Comparison of ENCODE assay signal across 9 cellular contexts in the genomic region with DNA sequence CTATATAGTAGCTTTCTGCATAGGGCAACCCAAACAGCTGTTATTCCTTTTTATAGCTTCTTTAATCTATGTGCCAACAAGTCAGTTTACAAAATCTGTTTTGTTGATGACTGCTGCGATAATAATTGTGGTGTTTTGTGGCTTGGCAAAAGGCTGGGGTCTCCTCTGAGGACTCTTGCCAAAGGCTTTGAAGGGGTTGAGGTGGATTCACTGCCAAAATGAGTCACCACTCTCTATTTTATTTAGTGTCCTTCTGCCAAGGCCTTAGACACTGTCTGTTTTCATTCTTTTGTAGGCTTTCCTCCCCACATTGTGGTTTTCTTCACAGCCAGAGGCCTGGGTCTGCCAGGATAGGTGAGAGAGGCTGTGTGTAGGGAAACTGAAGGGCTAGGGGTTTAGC.
A peak's percentile ranks its signal among the peaks of the same experiment; 100 is the strongest.
DNase-seq lines count a peak whose midpoint lies in the region; ATAC-seq and TF ChIP-seq lines count a peak whose summit lies in the region.
"Had no signal": no experiment of that assay in that cellular context is flagged by ENCODE, and none has a peak within 500 bp of the region (broad histone marks: within the 10 kb centered on the region; RNA-seq: fewer than 3 reads in every experiment).

No MANE protein-coding gene starts in this region.

- TF ChIP-seq POLR2A in gastrocnemius medialis (IDR thresholded peaks at IDR 0.05), result no peak

- peak overlapping the region; percentile 83 to 89 (median 86) for H3K27ac ChIP-seq in gastrocnemius medialis

- H3K27me3 Mint-ChIP-seq in Caco-2 (ENCODE audit: insufficient read depth, unreplicated experiment), result no peaks in the 10 kb centered on the region

- no peaks in the 10 kb centered on the region for H3K4me1 Mint-ChIP-seq in Caco-2 (ENCODE audit: low read depth, unreplicated experiment)

- CTCF ChIA-PET in Caco-2 (lab: Charles Lee), result no interaction called here

- peaks cover 69% of the 10 kb centered on the region in 2 donors for H3K4me1 ChIP-seq in gastrocnemius medialis
- no peaks in the 10 kb centered on the region for H3K4me1 ChIP-seq in Caco-2

- no TSS peak for BruUV-seq in Caco-2 (replicated peaks; lab: Mats Ljungman, UMichigan)

- H3K27me3 ChIP-seq in gastrocnemius medialis (no peaks in the 10 kb centered on the region), Caco-2 (replicated peaks; ENCODE audit: control insufficient read depth, insufficient read depth, low read length) (no peaks in the 10 kb centered on the region)

- H3K4me3 ChIP-seq in fibroblast of the aortic adventitia (ENCODE audit: low read depth, low read length), result no peak overlapping the region
- H3K4me3 ChIP-seq in gastrocnemius medialis, result no peak overlapping the region
- no peak overlapping the region for H3K4me3 ChIP-seq in Caco-2 (ENCODE audit: low read depth, low read length)

- in situ Hi-C loops in gastrocnemius medialis (cut with MboI; ENCODE audit: low sequenced_read_pairs in 4 of 4), result loop anchor here in 1 of 4 donors (25.0 kb wide), 1 partner anchor 182 kb away; no protein-coding TSS in a partner anchor

- intact Hi-C loops in gastrocnemius medialis (cut with DNase I; ENCODE audit: low total_unique reads), result loop anchor here (5.0 to 10.0 kb wide), 4 partner anchors 62 to 201 kb away; no protein-coding TSS in a partner anchor
- intact Hi-C loops in Caco-2 (cut with micrococcal nuclease; ENCODE audit: unreplicated experiment), result no loop called here

- POLR2A ChIA-PET in Caco-2 (lab: Charles Lee), result no interaction called here

- no peak overlapping the region for H3K4me3 Mint-ChIP-seq in Caco-2 (ENCODE audit: unreplicated experiment)

- DNase-seq in HCEC 1CT, result peak; percentile 42
- peak; percentile 31 for DNase-seq in RPMI7951 (ENCODE audit: low read depth)
- peak; percentile 94 for DNase-seq in fibroblast of the aortic adventitia (ENCODE audit: low read depth)
- DNase-seq in gastrocnemius medialis, result peak in 1 of 2 donors; percentile 31
- DNase-seq in NCI-H1048 (lab: John Stamatoyannopoulos, UW), result no peak
- DNase-seq in foreskin melanocyte, result no peak
- no peak for DNase-seq in Caco-2
- DNase-seq: Kasumi-1 had no signal

- TF ChIP-seq CTCF in fibroblast of the aortic adventitia (IDR thresholded peaks at IDR 0.05; ENCODE audit: insufficient read depth, low read length) (no peak), gastrocnemius medialis (IDR thresholded peaks at IDR 0.05 in 4 of 5, conservative IDR thresholded peaks at IDR 0.05 in 1 of 5) (no peak), Caco-2 (IDR thresholded peaks at IDR 0.05; ENCODE audit: insufficient read depth in 1 of 2, low read depth in 1 of 2, low read length in 1 of 2, severe bottlenecking in 1 of 2, unreplicated experiment in 1 of 2) (no peak)

- H3K36me3 Mint-ChIP-seq in Caco-2 (ENCODE audit: insufficient read depth, unreplicated experiment), result no peaks in the 10 kb centered on the region

- H3K9me3 ChIP-seq in gastrocnemius medialis (no peaks in the 10 kb centered on the region), Caco-2 (no peaks in the 10 kb centered on the region)

- ATAC-seq in gastrocnemius medialis, result peak; percentile 23 to 58
- ATAC-seq in GM18909 (IDR thresholded peaks at IDR 0.05; ENCODE audit: poor library complexity, unreplicated experiment), result no peak

- H3K9me3 Mint-ChIP-seq in Caco-2 (ENCODE audit: unreplicated experiment), result no peaks in the 10 kb centered on the region

- H3K36me3 ChIP-seq in gastrocnemius medialis (no peaks in the 10 kb centered on the region), Caco-2 (ENCODE audit: control insufficient read depth, insufficient read depth, low read length) (no peaks in the 10 kb centered on the region)

- H3K27ac Mint-ChIP-seq in Caco-2 (ENCODE audit: unreplicated experiment), result no peak overlapping the region

Comparison
In these comparisons a context has a peak if more than half of its experiments do, and no peak if none do; other contexts are left out.
1. DNase-seq: peak in HCEC 1CT (single experiment), RPMI7951 (single experiment) and fibroblast of the aortic adventitia (single experiment); none in NCI-H1048 (single experiment), foreskin melanocyte (single experiment) and Caco-2 (0 of 2).